Comparison of ENCODE assay signal across 17 cellular contexts in genomic region chr17:59815965-59816364, GRCh38.
DNase-seq lines count a peak whose midpoint lies in the region; ATAC-seq and TF ChIP-seq lines count a peak whose summit lies in the region.
"Had no signal": no experiment of that assay in that cellular context is flagged by ENCODE, and none has a peak within 500 bp of the region (broad histone marks: within the 10 kb centered on the region; RNA-seq: fewer than 3 reads in every experiment).

No MANE protein-coding gene starts in this region.

- no TSS peak for BruUV-seq in Calu3 (replicated peaks; lab: Mats Ljungman, UMichigan)

- TF ChIP-seq CTCF in Calu3 (IDR thresholded peaks at IDR 0.05; ENCODE audit: unreplicated experiment) (no peak), Peyer's patch (IDR thresholded peaks at IDR 0.05) (no peak), epithelial cell of esophagus (IDR thresholded peaks at IDR 0.05; ENCODE audit: insufficient read depth, low read depth, low read length, missing control alignments) (no peak), osteocyte (IDR thresholded peaks at IDR 0.05) (no peak), heart right ventricle (IDR thresholded peaks at IDR 0.05) (no peak)

- H3K27me3 Mint-ChIP-seq in Calu3 (ENCODE audit: unreplicated experiment) (no peaks in the 10 kb centered on the region), osteocyte (ENCODE audit: unreplicated experiment) (no peaks in the 10 kb centered on the region)
- H3K27me3 Mint-ChIP-seq: activated CD4-positive, alpha-beta T cell treated with anti-CD3 and anti-CD28 coated beads, Interleukin-2, amount 10 ng/mL, durations not matched to agents 7 days and 5 days had no signal

- H3K27me3 ChIP-seq in Peyer's patch: no peaks in the 10 kb centered on the region
- H3K27me3 ChIP-seq in heart right ventricle: no peaks in the 10 kb centered on the region

- DNase-seq in Calu3: no peak
- no peak for DNase-seq in Peyer's patch
- peak; percentile 53 for DNase-seq in epithelial cell of esophagus (ENCODE audit: low read depth)
- DNase-seq in osteocyte (ENCODE audit: extremely low spot score, unreplicated experiment): no peak
- no peak for DNase-seq in Right ventricle myocardium inferior (ENCODE audit: missing footprints)
- DNase-seq in heart right ventricle: no peak
- DNase-seq in ecto neural progenitor cell (ENCODE audit: low spot score): no peak
- DNase-seq: activated CD4-positive, alpha-beta T cell treated with anti-CD3 and anti-CD28 coated beads, Interleukin-2, amount 10 ng/mL, durations not matched to agents 7 days and 5 days; activated effector memory CD4-positive, alpha-beta T cell treated with Interleukin-2 at 50 U/mL for 16 hours; DND-41; effector memory CD4-positive, alpha-beta T cell; mesendoderm; nucleus accumbens; stimulated activated naive CD4-positive, alpha-beta T cell treated with Interleukin-2 at 50 U/mL for 16 hours; T-helper 9 cell had no signal

- no peak overlapping the region for H3K4me3 ChIP-seq in Peyer's patch
- no peak overlapping the region for H3K4me3 ChIP-seq in epithelial cell of esophagus (ENCODE audit: low read length)
- H3K4me3 ChIP-seq in heart right ventricle: no peak overlapping the region
- H3K4me3 ChIP-seq: HAP-1 had no signal

- H3K9me3 Mint-ChIP-seq in Calu3 (ENCODE audit: low read depth, unreplicated experiment): no peaks in the 10 kb centered on the region
- no peaks in the 10 kb centered on the region for H3K9me3 Mint-ChIP-seq in osteocyte (ENCODE audit: unreplicated experiment)

- H3K9me3 ChIP-seq in Peyer's patch: no peaks in the 10 kb centered on the region
- no peaks in the 10 kb centered on the region for H3K9me3 ChIP-seq in heart right ventricle
- H3K9me3 ChIP-seq: HAP-1 had no signal

- peaks cover 0 to 31% (median 0%) of the 10 kb centered on the region in 3 donors for H3K36me3 ChIP-seq in Peyer's patch
- H3K36me3 ChIP-seq in heart right ventricle: peaks cover 0 to 83% (median 10%) of the 10 kb centered on the region in 9 donors

- H3K27ac Mint-ChIP-seq in Calu3 (ENCODE audit: unreplicated experiment): peak overlapping the region; percentile 56
- H3K27ac Mint-ChIP-seq in osteocyte (ENCODE audit: unreplicated experiment): peak overlapping the region; percentile 84
- H3K27ac Mint-ChIP-seq: activated CD4-positive, alpha-beta T cell treated with anti-CD3 and anti-CD28 coated beads, Interleukin-2, amount 10 ng/mL, durations not matched to agents 7 days and 5 days had no signal

- H3K27ac ChIP-seq in Peyer's patch (peak overlapping the region in 3 of 4 donors; percentile 5 to 76 (median 15)), heart right ventricle (peak overlapping the region in 1 of 10 donors; percentile 49)

- 45 to 97% methylated on average over 1 of the region's 1 CpG for WGBS in heart right ventricle, 2 donors

- CTCF ChIA-PET in Calu3 (lab: Charles Lee): interaction anchor here (0.6 kb wide), 1 partner anchor 9 kb away, joined by 3 read pairs; no protein-coding TSS in a partner anchor

- H3K36me3 Mint-ChIP-seq in Calu3 (ENCODE audit: insufficient read depth, unreplicated experiment): peaks cover 21% of the 10 kb centered on the region
- H3K36me3 Mint-ChIP-seq in osteocyte (ENCODE audit: unreplicated experiment): peaks cover 22% of the 10 kb centered on the region

- H3K4me1 Mint-ChIP-seq in Calu3 (ENCODE audit: low read depth, unreplicated experiment): peaks cover 25% of the 10 kb centered on the region
- peaks cover 33% of the 10 kb centered on the region for H3K4me1 Mint-ChIP-seq in osteocyte (ENCODE audit: unreplicated experiment)

- no peaks in the 10 kb centered on the region for H3K4me1 ChIP-seq in Peyer's patch
- peaks cover 0 to 28% (median 0%) of the 10 kb centered on the region in 9 donors for H3K4me1 ChIP-seq in heart right ventricle
- H3K4me1 ChIP-seq: HAP-1 had no signal

- TF ChIP-seq POLR2A in Peyer's patch (IDR thresholded peaks at IDR 0.05): no peak

- H3K4me3 Mint-ChIP-seq in Calu3 (ENCODE audit: low read depth, unreplicated experiment): no peak overlapping the region
- H3K4me3 Mint-ChIP-seq in osteocyte (ENCODE audit: unreplicated experiment): no peak overlapping the region
- H3K4me3 Mint-ChIP-seq: activated CD4-positive, alpha-beta T cell treated with anti-CD3 and anti-CD28 coated beads, Interleukin-2, amount 10 ng/mL, durations not matched to agents 7 days and 5 days had no signal

- ATAC-seq in Right ventricle myocardium inferior (no peak), heart right ventricle (no peak), GM21526 (IDR thresholded peaks at IDR 0.05; ENCODE audit: low FRiP score, unreplicated experiment) (no peak)

- intact Hi-C loops in Calu3 (cut with micrococcal nuclease; ENCODE audit: unreplicated experiment) (no loop called here), Right ventricle myocardium inferior (cut with DNase I) (no loop called here), heart right ventricle (cut with DNase I) (no loop called here)
